In the genomic region with DNA sequence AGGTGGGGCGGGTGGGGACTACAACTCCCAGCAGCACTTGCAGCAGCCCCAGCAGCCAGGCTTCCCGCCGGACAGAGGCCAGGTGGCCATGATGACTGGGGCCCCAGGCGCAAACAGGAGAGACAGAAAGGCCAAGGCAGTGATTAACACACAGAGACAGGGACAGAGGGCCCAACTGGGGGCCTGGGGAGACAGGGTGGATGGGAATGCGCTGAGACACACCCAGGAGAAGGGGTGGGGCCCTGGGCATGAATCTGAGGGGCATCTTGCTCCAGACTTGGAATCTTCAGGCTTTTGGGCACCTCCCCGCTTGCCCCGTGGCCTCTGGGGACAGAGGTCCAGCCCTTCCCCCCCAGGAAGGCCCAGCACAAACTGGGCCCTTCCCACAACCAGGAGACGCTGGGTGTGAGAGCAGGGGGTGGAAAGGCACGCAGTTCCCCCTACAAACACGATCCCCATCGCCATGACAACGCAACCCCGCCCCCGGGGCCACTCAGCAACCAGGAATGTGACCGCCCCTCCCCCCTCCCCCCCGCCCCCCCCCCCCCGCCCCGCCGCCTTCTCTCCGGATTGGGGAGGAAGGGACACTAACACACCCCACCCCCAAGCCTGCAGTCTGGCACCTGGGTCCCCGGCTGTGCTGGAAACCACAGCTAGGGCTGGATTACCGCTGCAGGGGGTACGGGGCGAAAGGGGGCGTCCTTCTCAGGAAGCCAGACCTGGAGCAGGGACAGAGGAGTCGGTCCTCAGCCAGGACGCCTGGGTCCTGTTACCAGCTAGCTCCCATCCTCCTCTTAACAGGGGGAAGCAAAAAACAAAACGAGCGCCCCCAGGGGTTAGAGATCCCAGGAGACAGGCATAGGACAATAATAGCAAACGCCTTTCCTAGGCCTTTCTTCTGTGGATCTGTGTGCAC, we compare ENCODE assay signal across 8 cellular contexts. TPM values are rescaled to one million over a fixed set of nuclear protein-coding genes. Genes with fewer than 3 reads are reported as not detected.
A peak's percentile ranks its signal among the peaks of the same experiment; 100 is the strongest.
DNase-seq lines count a peak whose midpoint lies in the region; ATAC-seq and TF ChIP-seq lines count a peak whose summit lies in the region.

No MANE protein-coding gene starts in this region.

- H3K27ac ChIP-seq in OCI-LY1 (ENCODE audit: low read depth, low read length, poor library complexity, severe bottlenecking) (peak overlapping the region; percentile 82), tibial nerve (peak overlapping the region; percentile 95 to 100 (median 98))

- peaks cover 44% of the 10 kb centered on the region for H3K4me1 ChIP-seq in OCI-LY1 (ENCODE audit: insufficient read depth, low read length, severe bottlenecking)
- H3K4me1 ChIP-seq in tibial nerve, result peaks cover 0 to 70% (median 47%) of the 10 kb centered on the region in 4 donors

- 0 out of 2 replicates have a peak, but pooled peaks cover 5% of the 10 kb centered on the region for H3F3A ChIP-seq in OCI-LY1 (ENCODE audit: insufficient read depth, low read length)

- H3K27me3 ChIP-seq in OCI-LY1 (ENCODE audit: insufficient read depth, low read length), result no peaks in the 10 kb centered on the region
- no peaks in the 10 kb centered on the region for H3K27me3 ChIP-seq in tibial nerve

- peak overlapping the region; percentile 99; the same call in 1 of the 2 replicates for H3K9ac ChIP-seq in OCI-LY1 (ENCODE audit: low read length)

- intact Hi-C loops in activated naive CD4-positive, alpha-beta T cell treated with anti-CD3 and anti-CD28 coated beads for 36 hours (cut with micrococcal nuclease), result loop anchor here (10.0 kb wide), 1 partner anchor 242 kb away; a partner anchor contains a TSS

- no peak overlapping the region for H2AFZ ChIP-seq in OCI-LY1 (ENCODE audit: low read length)

- peak; percentile 68 to 89 for TF ChIP-seq EP300 in tibial nerve (IDR thresholded peaks at IDR 0.05)

- no peaks in the 10 kb centered on the region for H3K27me3 Mint-ChIP-seq in activated naive CD4-positive, alpha-beta T cell treated with anti-CD3 and anti-CD28 coated beads for 36 hours (ENCODE audit: low read depth)
- H3K27me3 Mint-ChIP-seq in naive thymus-derived CD8-positive, alpha-beta T cell, result no peaks in the 10 kb centered on the region

- no peaks in the 10 kb centered on the region for H3K9me2 ChIP-seq in OCI-LY1 (ENCODE audit: low read depth, low read length)

- H3K9me3 Mint-ChIP-seq in activated naive CD4-positive, alpha-beta T cell treated with anti-CD3 and anti-CD28 coated beads for 36 hours, result no peaks in the 10 kb centered on the region
- H3K9me3 Mint-ChIP-seq in naive thymus-derived CD8-positive, alpha-beta T cell, result no peaks in the 10 kb centered on the region

- H4K20me1 ChIP-seq in OCI-LY1 (ENCODE audit: insufficient read depth, low read length), result no peaks in the 10 kb centered on the region

- H3K27ac Mint-ChIP-seq in activated naive CD4-positive, alpha-beta T cell treated with anti-CD3 and anti-CD28 coated beads for 36 hours, result peak overlapping the region; percentile 97
- peak overlapping the region; percentile 80 to 97 (median 90) for H3K27ac Mint-ChIP-seq in naive thymus-derived CD8-positive, alpha-beta T cell

- TF ChIP-seq POLR2A in tibial nerve (IDR thresholded peaks at IDR 0.05), result peak; percentile 42 to 73

- H3K4me3 ChIP-seq in OCI-LY1 (ENCODE audit: low read depth, low read length, poor library complexity, severe bottlenecking), result peak overlapping the region; percentile 91
- H3K4me3 ChIP-seq in fibroblast of villous mesenchyme (ENCODE audit: low read depth, low read length), result peak overlapping the region; percentile 87
- H3K4me3 ChIP-seq in tibial nerve, result peak overlapping the region; percentile 67 to 99 (median 92)

- peaks cover 56% of the 10 kb centered on the region for H3K36me3 Mint-ChIP-seq in activated naive CD4-positive, alpha-beta T cell treated with anti-CD3 and anti-CD28 coated beads for 36 hours (ENCODE audit: low read depth)
- H3K36me3 Mint-ChIP-seq in naive thymus-derived CD8-positive, alpha-beta T cell, result peaks cover 0 to 26% (median 2%) of the 10 kb centered on the region in 3 donors

- no peaks in the 10 kb centered on the region for H3K9me3 ChIP-seq in OCI-LY1 (ENCODE audit: low read length)
- no peaks in the 10 kb centered on the region for H3K9me3 ChIP-seq in tibial nerve

- DNase-seq in D341Med (ENCODE audit: low spot score) (peak; percentile 87), HuH-7 (ENCODE audit: low spot score) (peak; percentile 89), fibroblast of villous mesenchyme (ENCODE audit: low read depth) (peak; percentile 93), tibial nerve (ENCODE audit: low spot score in 2 of 2) (peak; percentile 96)
- peak; percentile 69 for DNase-seq in activated naive CD4-positive, alpha-beta T cell treated with anti-CD3 and anti-CD28 coated beads for 36 hours
- peak in 9 of 10 donors; percentile 46 to 85 (median 61) for DNase-seq in naive thymus-derived CD8-positive, alpha-beta T cell

- CTCF ChIA-PET in activated naive CD4-positive, alpha-beta T cell treated with anti-CD3 and anti-CD28 coated beads for 36 hours (lab: Charles Lee), result interaction anchor here (0.9 to 1.9 kb wide), 5 partner anchors 10 to 58 kb away, joined by 3 to 9 read pairs (median 3); no protein-coding TSS in a partner anchor

- peak overlapping the region; percentile 99 for H3K4me3 Mint-ChIP-seq in activated naive CD4-positive, alpha-beta T cell treated with anti-CD3 and anti-CD28 coated beads for 36 hours
- peak overlapping the region; percentile 68 to 97 (median 92) for H3K4me3 Mint-ChIP-seq in naive thymus-derived CD8-positive, alpha-beta T cell

- H3K36me3 ChIP-seq in OCI-LY1 (ENCODE audit: insufficient read depth, low read length) (peaks cover 50% of the 10 kb centered on the region), tibial nerve (peaks cover 0 to 35% (median 15%) of the 10 kb centered on the region in 3 donors)

- WGBS in tibial nerve, 2 donors, result 1 to 4% methylated on average over 12 to 27 of the region's 30 CpGs

- TF ChIP-seq CTCF in OCI-LY1 (IDR thresholded peaks at IDR 0.05; ENCODE audit: low read length), result peak; percentile 55; the same call in 1 of the 2 replicates
- peak; percentile 26 for TF ChIP-seq CTCF in fibroblast of villous mesenchyme (IDR thresholded peaks at IDR 0.05; ENCODE audit: insufficient read depth, low read depth, low read length)
- TF ChIP-seq CTCF in tibial nerve (IDR thresholded peaks at IDR 0.05), result peak in 1 of 5 experiments; percentile 9

- peaks cover 42% of the 10 kb centered on the region for H3K4me1 Mint-ChIP-seq in activated naive CD4-positive, alpha-beta T cell treated with anti-CD3 and anti-CD28 coated beads for 36 hours (ENCODE audit: low read depth)
- peaks cover 37 to 66% (median 60%) of the 10 kb centered on the region in 4 donors for H3K4me1 Mint-ChIP-seq in naive thymus-derived CD8-positive, alpha-beta T cell

- H3K79me2 ChIP-seq in OCI-LY1 (ENCODE audit: insufficient read depth, low read length), result peaks cover 53% of the 10 kb centered on the region

- ATAC-seq in naive thymus-derived CD8-positive, alpha-beta T cell, result peak in 1 of 2 donors; percentile 5
- no peak for ATAC-seq in GM19467 (IDR thresholded peaks at IDR 0.05; ENCODE audit: unreplicated experiment)

- peak overlapping the region; percentile 98 for H3K4me2 ChIP-seq in OCI-LY1 (ENCODE audit: low read length)

- POLR2A ChIA-PET in naive thymus-derived CD8-positive, alpha-beta T cell (lab: Charles Lee), result interaction anchor here (0.9 to 1.5 kb wide), 7 partner anchors 9 to 20 kb away, joined by 3 to 8 read pairs (median 4); a partner anchor contains a TSS

RNA-seq across cellular contexts. Expression of a gene that starts 4.5 kb away (rescaled TPM):
- total RNA-seq in activated naive CD4-positive, alpha-beta T cell treated with anti-CD3 and anti-CD28 coated beads for 36 hours, result 100 to 1,000 TPM; 282 to 283 TPM
- total RNA-seq in fibroblast of villous mesenchyme, result 196 and 197 TPM in 2 replicates
- 100 to 1,000 TPM in 1 of 2 experiments, 10 to 100 TPM in 1; 95.4 to 103 TPM for total RNA-seq in naive thymus-derived CD8-positive, alpha-beta T cell
- 10 to 100 TPM; 25.0 to 50.1 (median 41.3) TPM for polyA plus RNA-seq in naive thymus-derived CD8-positive, alpha-beta T cell
- 100 to 1,000 TPM; 120 to 177 (median 157) TPM for total RNA-seq in tibial nerve

RNA-seq across cellular contexts. Expression of a gene that starts 6.1 kb away (rescaled TPM):
- 100 to 1,000 TPM in 1 of 2 experiments, 10 to 100 TPM in 1; 91.1 to 114 TPM for total RNA-seq in activated naive CD4-positive, alpha-beta T cell treated with anti-CD3 and anti-CD28 coated beads for 36 hours
- total RNA-seq in fibroblast of villous mesenchyme, result 21.6 and 26.1 TPM in 2 replicates
- total RNA-seq in naive thymus-derived CD8-positive, alpha-beta T cell, result 10 to 100 TPM; 49.7 to 56.9 TPM
- polyA plus RNA-seq in naive thymus-derived CD8-positive, alpha-beta T cell, result 100 to 1,000 TPM in 2 of 3 donors, 10 to 100 TPM in 1; 98.6 to 109 (median 103) TPM
- total RNA-seq in tibial nerve, result 10 to 100 TPM; 48.6 to 90.4 (median 66.2) TPM

RNA-seq across cellular contexts. Expression of a gene that starts 18.4 kb away (rescaled TPM):
- total RNA-seq in activated naive CD4-positive, alpha-beta T cell treated with anti-CD3 and anti-CD28 coated beads for 36 hours, result 10 to 100 TPM; 24.8 to 28.7 TPM
- total RNA-seq in fibroblast of villous mesenchyme (17.4 and 22.9 TPM in 2 replicates), tibial nerve (10 to 100 TPM; 10.1 to 24.9 (median 18.6) TPM)
- 10 to 100 TPM; 45.0 to 50.3 TPM for total RNA-seq in naive thymus-derived CD8-positive, alpha-beta T cell
- 10 to 100 TPM; 20.0 to 23.4 (median 20.7) TPM for polyA plus RNA-seq in naive thymus-derived CD8-positive, alpha-beta T cell

RNA-seq across cellular contexts. Expression of a gene that starts 18.7 kb away (rescaled TPM):
- total RNA-seq in activated naive CD4-positive, alpha-beta T cell treated with anti-CD3 and anti-CD28 coated beads for 36 hours, result 10 to 100 TPM; 35.3 to 35.5 TPM
- total RNA-seq in fibroblast of villous mesenchyme (9.0 and 12.5 TPM in 2 replicates), tibial nerve (10 to 100 TPM; 36.5 to 50.1 (median 46.0) TPM)
- total RNA-seq in naive thymus-derived CD8-positive, alpha-beta T cell, result 10 to 100 TPM; 33.6 to 39.3 TPM
- 1 to 10 TPM; 2.3 to 6.7 (median 5.6) TPM for polyA plus RNA-seq in naive thymus-derived CD8-positive, alpha-beta T cell

RNA-seq across cellular contexts. Expression of a gene that starts 20.4 kb away (rescaled TPM):
- 10 to 100 TPM; 55.2 to 55.8 TPM for total RNA-seq in activated naive CD4-positive, alpha-beta T cell treated with anti-CD3 and anti-CD28 coated beads for 36 hours
- total RNA-seq in fibroblast of villous mesenchyme (19.0 TPM in 2 replicates), tibial nerve (10 to 100 TPM; 25.1 to 44.6 (median 30.8) TPM)
- total RNA-seq in naive thymus-derived CD8-positive, alpha-beta T cell, result 10 to 100 TPM; 59.5 to 64.0 TPM
- polyA plus RNA-seq in naive thymus-derived CD8-positive, alpha-beta T cell, result 10 to 100 TPM; 22.9 to 55.7 (median 39.9) TPM
